1 cellular context compared by ENCODE assay signal in genomic region chr19:54696117-54696548, GRCh38.
A peak's percentile ranks its signal among the peaks of the same experiment; 100 is the strongest.
TF ChIP-seq lines count a peak whose summit lies in the region.

No MANE protein-coding gene starts in this region.

TF ChIP-seq in K562, 482 proteins besides CTCF, POLR2A, EP300 and RAD21 (continued from another document and continues in another):
- TF ChIP-seq ZBTB9 (CRISPR knock-in tag; IDR thresholded peaks at IDR 0.05) (0 out of 2 replicates have a peak, but pooled peaks have one; percentile 31), HLTF (IDR thresholded peaks at IDR 0.05) (no peak), ZNF592 (IDR thresholded peaks at IDR 0.05) (peak; percentile 84; the same call in 1 of the 2 replicates), THAP12 (CRISPR knock-in tag; IDR thresholded peaks at IDR 0.05) (no peak), GATAD2A (IDR thresholded peaks at IDR 0.05) (no peak), ZBTB7A (IDR thresholded peaks at IDR 0.05; ENCODE audit: borderline replicate concordance, control insufficient read depth, low read depth, low read length) (peak; percentile 62; the same call in 1 of the 2 replicates), SRSF1 (IDR thresholded peaks at IDR 0.05; ENCODE audit: low read depth, low read length) (no peak), ILF3 (IDR thresholded peaks at IDR 0.05; ENCODE audit: borderline replicate concordance) (no peak), CHD7 (IDR thresholded peaks at IDR 0.05; ENCODE audit: low read depth, low read length) (no peak), ZNF239 (CRISPR knock-in tag; IDR thresholded peaks at IDR 0.05) (peak; percentile 59), HINFP (tag; conservative IDR thresholded peaks at IDR 0.05; ENCODE audit: low read depth) (0 out of 2 replicates have a peak, but pooled peaks have one; percentile 29), NFYB (IDR thresholded peaks at IDR 0.05; ENCODE audit: extremely low read depth, insufficient read length) (no peak), TCF15 (CRISPR knock-in tag; IDR thresholded peaks at IDR 0.05) (no peak), NCOR1 (IDR thresholded peaks at IDR 0.05) (peak; percentile 16; the same call in 1 of the 2 replicates), ZNF449 (CRISPR knock-in tag; IDR thresholded peaks at IDR 0.05) (0 out of 2 replicates have a peak, but pooled peaks have one; percentile 62), DNMT1 (IDR thresholded peaks at IDR 0.05) (no peak), ZNF639 (CRISPR knock-in tag; conservative IDR thresholded peaks at IDR 0.05 in 1 of 2, IDR thresholded peaks at IDR 0.05 in 1 of 2) (peak in 1 of 2 experiments; percentile 52; a peak in 1 of 4 replicates), CREB3 (tag; conservative IDR thresholded peaks at IDR 0.05; ENCODE audit: low read depth) (peak; percentile 79), DMBX1 (CRISPR knock-in tag; IDR thresholded peaks at IDR 0.05; ENCODE audit: borderline replicate concordance) (peak; percentile 56), CBX5 (IDR thresholded peaks at IDR 0.05; ENCODE audit: borderline replicate concordance, low read depth) (no peak), ILK (tag; IDR thresholded peaks at IDR 0.05; ENCODE audit: borderline replicate concordance, low read depth) (no peak), ZNF311 (CRISPR knock-in tag; IDR thresholded peaks at IDR 0.05) (no peak), TCF7L2 (IDR thresholded peaks at IDR 0.05; ENCODE audit: low read depth, low read length) (no peak), SUPT5H (IDR thresholded peaks at IDR 0.05) (peak; percentile 52)
